Comparison of ENCODE assay signal across 1 cellular context in genomic region chr4:38023347-38024202, GRCh38.
TF ChIP-seq lines count a peak whose summit lies in the region.

No MANE protein-coding gene starts in this region.

TF ChIP-seq in HepG2, 621 proteins besides CTCF, POLR2A, EP300 and RAD21 (continued from another document):
- no peak for TF ChIP-seq PRDM15 (CRISPR knock-in tag; IDR thresholded peaks at IDR 0.05)
- no peak for TF ChIP-seq ZNF713 (CRISPR knock-in tag; IDR thresholded peaks at IDR 0.05)
TF ChIP-seq in HepG2: peak in this region for 2.
